15 cellular contexts compared by ENCODE assay signal in the genomic region with DNA sequence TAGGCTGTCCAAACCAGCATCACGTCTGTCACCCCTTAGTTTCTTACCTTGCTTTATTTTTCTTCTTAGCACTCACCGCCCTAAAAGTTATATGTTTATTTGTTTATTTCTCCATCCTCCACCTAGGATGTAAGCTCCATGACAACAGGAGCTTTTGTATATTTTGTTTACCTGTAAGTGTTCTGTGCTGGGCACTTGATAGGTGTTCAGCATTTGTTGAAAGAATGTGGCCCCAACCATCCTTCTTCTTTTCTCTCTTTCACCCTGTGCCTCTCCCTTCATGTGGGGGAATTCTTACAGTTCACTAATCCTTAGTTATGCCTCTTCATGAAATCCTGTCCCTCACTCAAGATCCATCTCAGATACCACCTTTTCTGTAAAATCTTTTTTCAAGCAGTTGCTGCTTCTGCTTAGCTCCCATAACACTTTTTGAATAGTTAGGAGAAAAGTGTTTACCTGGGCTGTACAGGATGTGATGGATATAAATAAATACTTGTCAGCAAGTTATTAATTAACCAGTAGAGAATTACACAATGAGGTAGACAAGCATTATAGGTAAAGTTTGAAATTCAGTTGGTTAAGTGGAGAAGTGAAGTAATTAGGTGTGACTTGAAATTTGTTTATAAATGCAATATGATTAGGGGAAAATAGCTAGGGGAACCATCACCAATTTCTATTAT. TPM values are rescaled to one million over a fixed set of nuclear protein-coding genes. Genes with fewer than 3 reads are reported as not detected.
DNase-seq lines count a peak whose midpoint lies in the region; ATAC-seq, FAIRE-seq and TF ChIP-seq lines count a peak whose summit lies in the region.
"Had no signal": no experiment of that assay in that cellular context is flagged by ENCODE, and none has a peak within 500 bp of the region (broad histone marks: within the 10 kb centered on the region; RNA-seq: fewer than 3 reads in every experiment).

No MANE protein-coding gene starts in this region.

- 28% methylated on average over 2 of the region's 2 CpGs for WGBS in GM12878 (ENCODE audit: insufficient coverage, insufficient replicate concordance, low lambda C conversion rate, missing lambda C conversion rate)
- WGBS in lung, 2 donors, result 39 to 61% methylated on average over 2 of the region's 2 CpGs
- 30 to 37% methylated on average over 2 of the region's 2 CpGs for WGBS in tibial nerve, 2 donors

- ATAC-seq in GM21423 (IDR thresholded peaks at IDR 0.05; ENCODE audit: unreplicated experiment) (peak; percentile 40), GM12878 (peak; percentile 11; the same call in 2 of the 3 replicates), lung (ENCODE audit: insufficient read depth, low FRiP score) (no peak), HG03045 (IDR thresholded peaks at IDR 0.05; ENCODE audit: unreplicated experiment) (no peak)
- ATAC-seq: PC-3; stimulated activated memory B cell treated with anti-CD40 and anti-IgM and Interleukin-4, amounts not matched to agents 10 μg/mL and 1 μg/mL and 100 μg/mL, for 72 hours had no signal

- H3K27ac ChIP-seq in GM12878 (ENCODE audit: control insufficient read depth, insufficient read depth), result no peak overlapping the region
- H3K27ac ChIP-seq in lung (ENCODE audit: low read depth in 1 of 2, low read length in 1 of 2), result peak overlapping the region; percentile 61 to 84
- peak overlapping the region; percentile 68 to 98 (median 86) for H3K27ac ChIP-seq in tibial nerve

- SMC1A ChIA-PET in GM12878 (lab: Charles Lee; ENCODE audit: uncharacterized antibody, unreplicated experiment), result interaction anchor here (0.5 to 5.0 kb wide), 28 partner anchors 10 to 332 kb away, joined by 3 to 34 read pairs (median 4); a partner anchor contains a TSS

- BruUV-seq in GM12878 (replicated peaks; lab: Mats Ljungman, UMichigan), result no TSS peak

- TF ChIP-seq RAD21 in GM12878 (IDR thresholded peaks at IDR 0.05; ENCODE audit: insufficient read depth, low read depth, low read length), result no peak

- peaks cover 3% of the 10 kb centered on the region for H3K4me1 ChIP-seq in GM12878 (ENCODE audit: control insufficient read depth, insufficient read depth, low read length)
- peaks cover 3 to 33% of the 10 kb centered on the region in 2 donors for H3K4me1 ChIP-seq in lung (ENCODE audit: control insufficient read depth in 2 of 2, insufficient read depth in 2 of 2, low read length in 2 of 2)
- peaks cover 0 to 92% (median 32%) of the 10 kb centered on the region in 4 donors for H3K4me1 ChIP-seq in tibial nerve

- H2AFZ ChIP-seq in GM12878 (ENCODE audit: control insufficient read depth, low read depth, low read length), result no peak overlapping the region

- no peak overlapping the region for H3K9ac ChIP-seq in GM12878 (ENCODE audit: control insufficient read depth, insufficient read depth, low read length)

- peaks cover 41% of the 10 kb centered on the region for H3K79me2 ChIP-seq in GM12878 (ENCODE audit: control insufficient read depth, insufficient read depth, low read length)

- no peak overlapping the region for H3K4me3 ChIP-seq in GM12878
- no peak overlapping the region for H3K4me3 ChIP-seq in lung
- peak overlapping the region; percentile 10 to 89 (median 18) for H3K4me3 ChIP-seq in tibial nerve

- no peaks in the 10 kb centered on the region for H4K20me1 ChIP-seq in GM12878 (ENCODE audit: control insufficient read depth, insufficient read depth)

- in situ Hi-C loops in GM12878 (cut with MboI), result no loop called here

- TF ChIP-seq CTCF in GM12878 (IDR thresholded peaks at IDR 0.05 in 2 of 3, conservative IDR thresholded peaks at IDR 0.05 in 1 of 3; ENCODE audit: control insufficient read depth in 2 of 3, extremely low read depth in 1 of 3, insufficient read depth in 1 of 3, low read depth in 3 of 3, low read length in 3 of 3) (no peak), lung (IDR thresholded peaks at IDR 0.05; ENCODE audit: control extremely low read depth, extremely low read depth) (no peak), tibial nerve (IDR thresholded peaks at IDR 0.05) (no peak)

- H3K27me3 ChIP-seq in GM12878 (replicated peaks in 1 of 2; ENCODE audit: control insufficient read depth in 2 of 2, insufficient read depth in 2 of 2, low read length in 1 of 2), result no peaks in the 10 kb centered on the region
- H3K27me3 ChIP-seq in lung (ENCODE audit: control insufficient read depth, insufficient read depth), result no peaks in the 10 kb centered on the region
- H3K27me3 ChIP-seq in tibial nerve, result no peaks in the 10 kb centered on the region

- no peak for FAIRE-seq in GM12878 (lab: Jason Lieb, UNC)

- POLR2A ChIA-PET in GM12878 (lab: Charles Lee), result interaction anchor here (0.6 to 0.8 kb wide), 2 partner anchors 10 to 210 kb away, joined by 3 read pairs; a partner anchor contains a TSS

- H3K4me2 ChIP-seq in GM12878 (ENCODE audit: control insufficient read depth, insufficient read depth), result no peak overlapping the region

- TF ChIP-seq EP300 in GM12878 (IDR thresholded peaks at IDR 0.05; ENCODE audit: borderline replicate concordance in 1 of 2, control insufficient read depth in 1 of 2, low read depth in 2 of 2, low read length in 2 of 2) (no peak), tibial nerve (IDR thresholded peaks at IDR 0.05) (no peak)

- DNase-seq in GM12878 (ENCODE audit: low read depth, low spot score) (no peak), lung (ENCODE audit: low spot score) (no peak), tibial nerve (ENCODE audit: low spot score in 2 of 2) (no peak), NCI-H2196 (lab: John Stamatoyannopoulos, UW; ENCODE audit: unreplicated experiment) (no peak), DMS153 treated with DMSO at 0.1 percent for 48 hours (lab: John Stamatoyannopoulos, UW; ENCODE audit: unreplicated experiment) (no peak)
- DNase-seq: activated T-cell treated with anti-CD3 and anti-CD28 coated beads, Interleukin-2, amount 50 U/mL, for 24 hours; CD8-positive, alpha-beta memory T cell; cortex of kidney; NCI-H1105; NCI-H446; PC-3; stimulated activated CD4-positive, alpha-beta T cell treated with anti-CD3 and anti-CD28 coated beads, Interleukin-4, amount 100 ng/mL, for 4 hours had no signal

- intact Hi-C loops in GM12878 (cut with micrococcal nuclease; ENCODE audit: unreplicated experiment), result loop anchor here (1.0 kb wide), 1 partner anchor 332 kb away; no protein-coding TSS in a partner anchor

- no peaks in the 10 kb centered on the region for H3K9me3 ChIP-seq in GM12878 (replicated peaks; ENCODE audit: control insufficient read depth, insufficient read depth, low read length)
- H3K9me3 ChIP-seq in lung (ENCODE audit: control insufficient read depth in 2 of 2, insufficient read depth in 1 of 2, low read length in 1 of 2), result no peaks in the 10 kb centered on the region
- H3K9me3 ChIP-seq in tibial nerve, result no peaks in the 10 kb centered on the region

- TF ChIP-seq POLR2A in GM12878 (IDR thresholded peaks at IDR 0.05; ENCODE audit: low read depth, low read length) (no peak), tibial nerve (IDR thresholded peaks at IDR 0.05) (no peak)

- RAD21 ChIA-PET in GM12878 (lab: Charles Lee; ENCODE audit: unreplicated experiment), result interaction anchor here (0.9 to 1.7 kb wide), 11 partner anchors 9 to 299 kb away, joined by 3 to 7 read pairs (median 4); no protein-coding TSS in a partner anchor

- H3K36me3 ChIP-seq in GM12878 (ENCODE audit: control insufficient read depth in 2 of 2, insufficient read depth in 2 of 2, low read length in 1 of 2) (no peaks in the 10 kb centered on the region; a peak in 3 of 4 replicates), lung (ENCODE audit: control insufficient read depth in 2 of 2, insufficient read depth in 2 of 2, low read length in 2 of 2) (peaks cover 4 to 8% of the 10 kb centered on the region in 2 donors), tibial nerve (peaks cover 0 to 4% (median 0%) of the 10 kb centered on the region in 3 donors)

- CTCF ChIA-PET in GM12878 (lab: Yijun Ruan, JAX), result interaction anchor here (0.6 to 5.3 kb wide), 13 partner anchors 9 to 1037 kb away, joined by 3 to 53 read pairs (median 4); a partner anchor contains a TSS

TF ChIP-seq in GM12878, 131 proteins besides CTCF, POLR2A, EP300 and RAD21 (continues in another document):
- TF ChIP-seq ZNF274 (IDR thresholded peaks at IDR 0.05; ENCODE audit: insufficient read depth, insufficient read length) (no peak), POLR2AphosphoS5 (IDR thresholded peaks at IDR 0.05; ENCODE audit: low read length) (no peak)
- TF ChIP-seq, protein P1, sequence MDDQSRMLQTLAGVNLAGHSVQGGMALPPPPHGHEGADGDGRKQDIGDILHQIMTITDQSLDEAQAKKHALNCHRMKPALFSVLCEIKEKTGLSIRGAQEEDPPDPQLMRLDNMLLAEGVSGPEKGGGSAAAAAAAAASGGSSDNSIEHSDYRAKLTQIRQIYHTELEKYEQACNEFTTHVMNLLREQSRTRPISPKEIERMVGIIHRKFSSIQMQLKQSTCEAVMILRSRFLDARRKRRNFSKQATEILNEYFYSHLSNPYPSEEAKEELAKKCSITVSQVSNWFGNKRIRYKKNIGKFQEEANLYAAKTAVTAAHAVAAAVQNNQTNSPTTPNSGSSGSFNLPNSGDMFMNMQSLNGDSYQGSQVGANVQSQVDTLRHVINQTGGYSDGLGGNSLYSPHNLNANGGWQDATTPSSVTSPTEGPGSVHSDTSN (IDR thresholded peaks at IDR 0.05; ENCODE audit: insufficient replicate concordance, low read depth, low read length), result no peak

RNA-seq across cellular contexts. Expression of a gene that starts 9.7 kb away (rescaled TPM):
- total RNA-seq in GM12878 (2013; cell fraction: nucleolus; rRNA removed), result 36.4 and 49.5 TPM in 2 replicates
- total RNA-seq in GM12878 (2014; rRNA removed) (16.9 and 23.0 TPM in 2 replicates), GM12878 (2014; rRNA removed; fragmentation: Illumina TruSeq; extraction: Trizol) (14.3 and 16.0 TPM in 2 replicates), GM12878 (2021) (10.3 and 11.9 TPM in 2 replicates), lung (100 to 1,000 TPM; 104 to 413 TPM), tibial nerve (100 to 1,000 TPM; 188 to 372 (median 296) TPM)
- 3.6 TPM for polyA plus RNA-seq in GM12878 (2011; ENCODE audit: low read depth)
- polyA plus RNA-seq in GM12878 (2011; rRNA removed) (1.7 and 2.2 TPM in 2 replicates), GM12878 (2014; fragmentation: Illumina TruSeq; extraction: Trizol) (8.3 and 9.6 TPM in 2 replicates), GM12878 (2014; fragmentation: Nextera tagmentation; extraction: Ambion mirVana) (1 to 10 TPM; 1.7 to 1.9 TPM), GM12878 (2014; rRNA removed) (3.3 and 3.8 TPM in 2 replicates), GM12878 (2016; fragmentation: Nextera tagmentation; extraction: Ambion mirVana) (1 to 10 TPM; 4.1 to 4.9 TPM), lung (10 to 100 TPM; 22.8 to 31.5 TPM)
- 0.95 and 1.3 TPM in 2 replicates for polyA plus RNA-seq in GM12878 (2011; cell fraction: cytosol; rRNA removed)
- 1.6 and 2.3 TPM in 2 replicates for polyA plus RNA-seq in GM12878 (2011; cell fraction: nucleus; rRNA removed)
- 4.4 and 6.7 TPM in 2 replicates for polyA plus RNA-seq in GM12878 (2012)
- 1.5 and 6.5 TPM in 2 replicates for polyA minus RNA-seq in GM12878 (2011; rRNA and poly(A)+ RNA removed)
- 1.9 and 4.0 TPM in 2 replicates for polyA minus RNA-seq in GM12878 (2011; cell fraction: cytosol; rRNA and poly(A)+ RNA removed)
- 5.7 and 7.2 TPM in 2 replicates for polyA minus RNA-seq in GM12878 (2011; cell fraction: nucleus; rRNA and poly(A)+ RNA removed)

Comparison
In these comparisons a context has a peak if more than half of its experiments do, and no peak if none do; other contexts are left out.
1. ATAC-seq: peak in GM21423 (single experiment) and GM12878 (single experiment); none in lung (single experiment) and HG03045 (single experiment).
2. H3K4me3 ChIP-seq: peak in tibial nerve (4 of 4); none in GM12878 (single experiment) and lung (single experiment).